ENCODE assay signal across 20 cellular contexts in genomic region chr9:90975666-90976538, GRCh38.
"Had no signal": no experiment of that assay in that cellular context is flagged by ENCODE, and none has a peak within 500 bp of the region (broad histone marks: within the 10 kb centered on the region; RNA-seq: fewer than 3 reads in every experiment).

No MANE protein-coding gene starts in this region.

- H3K27ac Mint-ChIP-seq: activated CD8-positive, alpha-beta memory T cell treated with anti-CD3 and anti-CD28 coated beads, Interleukin-2, amount 10 ng/mL, durations not matched to agents 7 days and 5 days; activated naive CD8-positive, alpha-beta T cell treated with anti-CD3 and anti-CD28 coated beads for 36 hours; activated T-cell treated with anti-CD3 and anti-CD28 coated beads, Interleukin-2, amount 50 U/mL, for 24 hours; T-helper 2 cell treated with Interferon-gamma antibody and Interleukin-4, amounts not matched to agents 5 μg/mL and 100 μg/mL, for 36 hours had no signal

- H3K27ac ChIP-seq: breast epithelium, heart left ventricle, left lung, tibial nerve had no signal

- DNase-seq: activated CD4-positive, alpha-beta T cell treated with anti-CD3 and anti-CD28 coated beads, Interleukin-2, amount 50 U/mL, for 4 hours; activated CD4-positive, CD25-positive, alpha-beta regulatory T cell treated with anti-CD3 and anti-CD28 coated beads, Interleukin-2, amount 50 U/mL, for 72 hours; activated CD8-positive, alpha-beta memory T cell treated with anti-CD3 and anti-CD28 coated beads, Interleukin-2, amount 10 ng/mL, durations not matched to agents 7 days and 5 days; activated gamma-delta T cell; activated naive CD8-positive, alpha-beta T cell treated with anti-CD3 and anti-CD28 coated beads for 36 hours; activated T-cell treated with anti-CD3 and anti-CD28 coated beads, Interleukin-2, amount 50 U/mL, for 24 hours; aorta; foreskin melanocyte; heart left ventricle; islet precursor cell; left lung; mucosa of descending colon; naive thymus-derived CD8-positive, alpha-beta T cell; stimulated activated naive B cell treated with anti-CD40 and anti-IgM and Interleukin-4, amounts not matched to agents 10 μg/mL and 1 μg/mL and 100 μg/mL, for 72 hours had no signal

- H3K9me3 Mint-ChIP-seq: activated naive CD8-positive, alpha-beta T cell treated with anti-CD3 and anti-CD28 coated beads for 36 hours; activated T-cell treated with anti-CD3 and anti-CD28 coated beads, Interleukin-2, amount 50 U/mL, for 24 hours; naive thymus-derived CD8-positive, alpha-beta T cell; stimulated activated naive B cell treated with anti-CD40 and anti-IgM and Interleukin-4, amounts not matched to agents 10 μg/mL and 1 μg/mL and 100 μg/mL, for 72 hours; T-helper 2 cell treated with Interferon-gamma antibody and Interleukin-4, amounts not matched to agents 5 μg/mL and 100 μg/mL, for 36 hours had no signal

- H3K36me3 ChIP-seq: breast epithelium, heart left ventricle, left lung, tibial nerve had no signal

- H3K27me3 ChIP-seq: breast epithelium, left lung, tibial nerve had no signal

- H3K4me2 ChIP-seq: smooth muscle cell had no signal

- FAIRE-seq: endothelial cell of umbilical vein had no signal

- H3K9me3 ChIP-seq: breast epithelium, heart left ventricle, left lung, mucosa of descending colon, tibial nerve had no signal

- H3K4me3 ChIP-seq: breast epithelium, heart left ventricle, left lung, mucosa of descending colon, smooth muscle cell, tibial nerve had no signal

- ATAC-seq: activated CD8-positive, alpha-beta memory T cell treated with anti-CD3 and anti-CD28 coated beads, Interleukin-2, amount 10 ng/mL, durations not matched to agents 7 days and 5 days; heart left ventricle; left lung; mucosa of descending colon; naive thymus-derived CD8-positive, alpha-beta T cell; right cardiac atrium; stimulated activated naive B cell treated with anti-CD40 and anti-IgM and Interleukin-4, amounts not matched to agents 10 μg/mL and 1 μg/mL and 100 μg/mL, for 72 hours had no signal

- H3K36me3 Mint-ChIP-seq: activated naive CD8-positive, alpha-beta T cell treated with anti-CD3 and anti-CD28 coated beads for 36 hours; naive thymus-derived CD8-positive, alpha-beta T cell; stimulated activated naive B cell treated with anti-CD40 and anti-IgM and Interleukin-4, amounts not matched to agents 10 μg/mL and 1 μg/mL and 100 μg/mL, for 72 hours had no signal

- H3K4me3 Mint-ChIP-seq: activated CD8-positive, alpha-beta memory T cell treated with anti-CD3 and anti-CD28 coated beads, Interleukin-2, amount 10 ng/mL, durations not matched to agents 7 days and 5 days; activated naive CD8-positive, alpha-beta T cell treated with anti-CD3 and anti-CD28 coated beads for 36 hours; activated T-cell treated with anti-CD3 and anti-CD28 coated beads, Interleukin-2, amount 50 U/mL, for 24 hours; naive thymus-derived CD8-positive, alpha-beta T cell; stimulated activated naive B cell treated with anti-CD40 and anti-IgM and Interleukin-4, amounts not matched to agents 10 μg/mL and 1 μg/mL and 100 μg/mL, for 72 hours; T-helper 2 cell treated with Interferon-gamma antibody and Interleukin-4, amounts not matched to agents 5 μg/mL and 100 μg/mL, for 36 hours had no signal

- H3K4me1 Mint-ChIP-seq: activated naive CD8-positive, alpha-beta T cell treated with anti-CD3 and anti-CD28 coated beads for 36 hours had no signal

- H3K4me1 ChIP-seq: breast epithelium, heart left ventricle, left lung, tibial nerve had no signal
